8 cellular contexts compared by ENCODE assay signal in the genomic region with DNA sequence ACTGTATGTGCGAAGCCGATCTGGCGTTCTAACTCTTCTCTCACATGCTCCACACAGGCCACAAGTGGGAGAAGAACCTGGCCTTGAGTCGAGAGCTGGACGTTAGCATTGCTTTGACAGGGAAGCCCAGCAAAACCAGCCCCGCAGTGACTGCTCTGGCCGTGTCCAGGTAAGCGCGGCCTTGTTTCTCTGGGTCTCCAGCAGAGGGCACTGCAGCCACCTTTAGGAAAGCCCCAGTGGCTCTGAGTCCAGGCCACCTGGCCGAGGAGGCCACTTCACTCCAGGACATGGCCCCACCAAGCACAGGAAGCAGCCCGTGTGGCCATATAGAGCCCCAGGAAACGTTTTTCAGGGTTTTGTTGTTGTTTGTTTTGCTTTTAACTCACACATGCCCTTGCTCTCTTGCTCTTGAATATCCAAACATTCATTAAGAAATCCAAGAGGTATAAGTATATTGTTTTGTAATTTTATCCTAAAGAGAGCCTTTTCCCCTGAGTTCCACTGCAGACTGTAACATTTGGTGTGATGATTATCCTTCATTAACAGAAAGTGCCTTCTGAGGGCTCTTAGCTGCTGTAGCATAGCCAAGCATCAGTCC. TPM values are rescaled to one million over a fixed set of nuclear protein-coding genes. Genes with fewer than 3 reads are reported as not detected.
A peak's percentile ranks its signal among the peaks of the same experiment; 100 is the strongest.
DNase-seq lines count a peak whose midpoint lies in the region; ATAC-seq, FAIRE-seq and TF ChIP-seq lines count a peak whose summit lies in the region.

No MANE protein-coding gene starts in this region.

- TF ChIP-seq POLR2A in body of pancreas (IDR thresholded peaks at IDR 0.05), result no peak

- H3K4me3 ChIP-seq in SJSA1, result no peak overlapping the region
- H3K4me3 ChIP-seq in body of pancreas, result no peak overlapping the region

- peak; percentile 71 for ATAC-seq in body of pancreas
- no peak for ATAC-seq in GM21723 (IDR thresholded peaks at IDR 0.05; ENCODE audit: unreplicated experiment)
- ATAC-seq in GM19467 (IDR thresholded peaks at IDR 0.05; ENCODE audit: unreplicated experiment), result no peak

- no peak for FAIRE-seq in D721Med (lab: Jason Lieb, UNC)

- POLR2A ChIA-PET in HEK293T (lab: Yijun Ruan, JAX), result no interaction called here

- no peaks in the 10 kb centered on the region for H3K9me3 ChIP-seq in SJSA1 (replicated peaks)
- H3K9me3 ChIP-seq in body of pancreas, result no peaks in the 10 kb centered on the region

- no peak overlapping the region for H3K27ac ChIP-seq in SJSA1
- H3K27ac ChIP-seq in body of pancreas, result no peak overlapping the region

- WGBS in body of pancreas, 2 donors, result 21 to 26% methylated on average over 12 of the region's 12 CpGs

- intact Hi-C loops in body of pancreas (cut with DNase I), result no loop called here

- CTCF ChIA-PET in HEK293T (lab: Yijun Ruan, JAX), result no interaction called here

- TF ChIP-seq CTCF in D721Med (IDR thresholded peaks at IDR 0.05; ENCODE audit: insufficient read depth, missing control alignments) (peak; percentile 46), body of pancreas (IDR thresholded peaks at IDR 0.05) (peak; percentile 40 to 70 (median 62))

- H3K36me3 ChIP-seq in SJSA1 (no peaks in the 10 kb centered on the region), body of pancreas (replicated peaks in 1 of 2; ENCODE audit: insufficient read depth in 1 of 2, low read depth in 2 of 2) (no peaks in the 10 kb centered on the region)

- H3K4me1 ChIP-seq in SJSA1 (replicated peaks), result no peaks in the 10 kb centered on the region
- no peaks in the 10 kb centered on the region for H3K4me1 ChIP-seq in body of pancreas

- H3K27me3 ChIP-seq in SJSA1 (replicated peaks), result no peaks in the 10 kb centered on the region
- no peaks in the 10 kb centered on the region for H3K27me3 ChIP-seq in body of pancreas

- DNase-seq in D721Med (ENCODE audit: insufficient read length, low spot score), result no peak
- peak; percentile 75 for DNase-seq in HEK293T (ENCODE audit: extremely low spot score)
- DNase-seq in SJSA1 (ENCODE audit: low read depth in 1 of 2, low spot score in 2 of 2), result peak; percentile 30 to 59
- DNase-seq in body of pancreas, result peak; percentile 58 to 70 (median 62)
- DNase-seq in iPS-NIHi11 (ENCODE audit: low spot score), result peak; percentile 89
- peak; percentile 27 to 51 for DNase-seq in stimulated activated CD4-positive, alpha-beta T cell treated with anti-CD3 and anti-CD28 coated beads, Interleukin-2, amount 100 ng/mL, for 24 hours

TF ChIP-seq in HEK293T, 16 proteins besides CTCF, POLR2A, EP300 and RAD21:
- TF ChIP-seq FOXA1 (IDR thresholded peaks at IDR 0.05) (no peak), FOXK2 (IDR thresholded peaks at IDR 0.05) (no peak), TARDBP (IDR thresholded peaks at IDR 0.05) (no peak), SP1 (IDR thresholded peaks at IDR 0.05) (no peak), ZNF384 (IDR thresholded peaks at IDR 0.05) (no peak)
- TF ChIP-seq, protein P1, sequence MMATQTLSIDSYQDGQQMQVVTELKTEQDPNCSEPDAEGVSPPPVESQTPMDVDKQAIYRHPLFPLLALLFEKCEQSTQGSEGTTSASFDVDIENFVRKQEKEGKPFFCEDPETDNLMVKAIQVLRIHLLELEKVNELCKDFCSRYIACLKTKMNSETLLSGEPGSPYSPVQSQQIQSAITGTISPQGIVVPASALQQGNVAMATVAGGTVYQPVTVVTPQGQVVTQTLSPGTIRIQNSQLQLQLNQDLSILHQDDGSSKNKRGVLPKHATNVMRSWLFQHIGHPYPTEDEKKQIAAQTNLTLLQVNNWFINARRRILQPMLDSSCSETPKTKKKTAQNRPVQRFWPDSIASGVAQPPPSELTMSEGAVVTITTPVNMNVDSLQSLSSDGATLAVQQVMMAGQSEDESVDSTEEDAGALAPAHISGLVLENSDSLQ (IDR thresholded peaks at IDR 0.05), result no peak

RNA-seq across cellular contexts. Expression of a gene that starts 41.8 kb away (rescaled TPM):
- not detected in 2 replicates for total RNA-seq in SJSA1 (2014; rRNA removed; shearing (Covaris generic))
- not detected for total RNA-seq in body of pancreas
